ENCODE assay signal across 8 cellular contexts in genomic region chr3:142888484-142889262, GRCh38. TPM values are rescaled to one million over a fixed set of nuclear protein-coding genes. Genes with fewer than 3 reads are reported as not detected.
DNase-seq lines count a peak whose midpoint lies in the region; ATAC-seq, FAIRE-seq and TF ChIP-seq lines count a peak whose summit lies in the region.

Gene PCOLCE2 (minus strand): TSS chr3:142889083. CDS start chr3:142888896, 187 bp downstream.

- H3K4me3 ChIP-seq in colonic mucosa (peak within 1 kb of the TSS; percentile 43), HepG2 (replicated peaks in 1 of 3; ENCODE audit: insufficient read depth in 1 of 3, low read depth in 2 of 3, low read length in 3 of 3) (peak within 1 kb of the TSS; percentile 51 to 71 (median 59))

- no peak for TF ChIP-seq POLR2A in HepG2 (IDR thresholded peaks at IDR 0.05; ENCODE audit: insufficient read depth in 1 of 2, low read depth in 2 of 2, low read length in 2 of 2)

- TF ChIP-seq RAD21 in HepG2 (CRISPR knock-in tag; IDR thresholded peaks at IDR 0.05), result 0 out of 2 replicates have a peak, but pooled peaks have one; percentile 23

- H3K4me2 ChIP-seq in HepG2 (ENCODE audit: low read depth, low read length), result peak within 1 kb of the TSS; percentile 70

- H3K36me3 ChIP-seq in colonic mucosa (no peaks in the 10 kb centered on the region), HepG2 (replicated peaks in 1 of 2; ENCODE audit: control insufficient read depth in 1 of 2, insufficient read depth in 2 of 2, low read length in 2 of 2) (no peaks in the 10 kb centered on the region)

- no peak within 1 kb of the TSS for H2AFZ ChIP-seq in HepG2 (ENCODE audit: low read length)

- no peaks in the 10 kb centered on the region for H4K20me1 ChIP-seq in HepG2 (ENCODE audit: insufficient read depth, low read length)

- BruUV-seq in HepG2 (replicated peaks; lab: Mats Ljungman, UMichigan), result no TSS peak

- FAIRE-seq in D721Med (lab: Jason Lieb, UNC), result no peak
- FAIRE-seq in HepG2 (lab: Jason Lieb, UNC), result no peak

- H3K9me3 ChIP-seq in colonic mucosa (no peaks in the 10 kb centered on the region), HepG2 (ENCODE audit: low read length) (no peaks in the 10 kb centered on the region)

- in situ Hi-C loops in SK-MEL-5 (cut with HindIII; ENCODE audit: low pct_unique_long_range_greater_than_20kb, low sequenced_read_pairs) (no loop called here), HepG2 (cut with HindIII; ENCODE audit: extremely low pct_ligation_motif_present, low pct_unique_long_range_greater_than_20kb) (no loop called here)

- DNase-seq in D721Med (ENCODE audit: insufficient read length, low spot score), result peak; percentile 44
- peak; percentile 72 for DNase-seq in SK-MEL-5 (ENCODE audit: low read depth, low spot score)
- DNase-seq in colonic mucosa, result no peak
- DNase-seq in HepG2 (ENCODE audit: low spot score), result no peak
- peak; percentile 34 for DNase-seq in stimulated activated naive CD8-positive, alpha-beta T cell treated with anti-CD3 and anti-CD28 coated beads, Interleukin-15, Interleukin-2, amounts not matched to agents 100 U/mL and 50 U/mL, for 24 hours
- no peak for DNase-seq in dedifferentiated amniotic fluid mesenchymal stem cell (ENCODE audit: extremely low spot score)

- intact Hi-C loops in colonic mucosa (cut with DNase I), result no loop called here
- intact Hi-C loops in HepG2 (cut with micrococcal nuclease; ENCODE audit: unreplicated experiment), result no loop called here

- H3K4me1 ChIP-seq in colonic mucosa, result peaks cover 6% of the 10 kb centered on the region
- peaks cover 8% of the 10 kb centered on the region for H3K4me1 ChIP-seq in HepG2 (ENCODE audit: insufficient read depth, low read length)

- 1% methylated on average over 29 of the region's 80 CpGs for WGBS in HepG2 (ENCODE audit: low lambda C conversion rate)

- no peak for TF ChIP-seq CTCF in D721Med (IDR thresholded peaks at IDR 0.05; ENCODE audit: insufficient read depth, missing control alignments)
- TF ChIP-seq CTCF in colonic mucosa (IDR thresholded peaks at IDR 0.05), result no peak
- peak; percentile 21; the same call in 1 of the 2 replicates for TF ChIP-seq CTCF in HepG2 (CRISPR knock-in tag; IDR thresholded peaks at IDR 0.05)

- H3K27ac ChIP-seq in colonic mucosa (no peak within 1 kb of the TSS), HepG2 (ENCODE audit: extremely low read length, insufficient read depth, low read length) (no peak within 1 kb of the TSS)

- no peaks in the 10 kb centered on the region for H3K79me2 ChIP-seq in HepG2 (ENCODE audit: insufficient read depth, low read length)

- H3K9ac ChIP-seq in colonic mucosa (ENCODE audit: low read depth in 2 of 2, low read length in 2 of 2), result peak within 1 kb of the TSS in 1 of 2 donors; percentile 50
- 0 out of 2 replicates have a peak within 1 kb of the TSS, but pooled peaks have one; percentile 18 for H3K9ac ChIP-seq in HepG2 (ENCODE audit: insufficient read depth, low read depth, low read length)

- POLR2A ChIA-PET in HepG2 (lab: Yijun Ruan, JAX), result no interaction called here

- H3K27me3 ChIP-seq in colonic mucosa (peaks cover 29% of the 10 kb centered on the region), HepG2 (ENCODE audit: control insufficient read depth in 1 of 2, insufficient read depth in 2 of 2, low read length in 2 of 2) (peaks cover 5 to 46% of the 10 kb centered on the region in 2 experiments)

- TF ChIP-seq EP300 in HepG2 (IDR thresholded peaks at IDR 0.05; ENCODE audit: low read depth in 2 of 2, low read length in 2 of 2), result no peak
- TF ChIP-seq EP300 in HepG2 (CRISPR knock-in tag; IDR thresholded peaks at IDR 0.05; ENCODE audit: borderline replicate concordance), result no peak

- ATAC-seq in HG03175 (IDR thresholded peaks at IDR 0.05; ENCODE audit: unreplicated experiment) (peak; percentile 47), HepG2 (peak; percentile 89), HG03439 (IDR thresholded peaks at IDR 0.05; ENCODE audit: unreplicated experiment) (no peak)
- ATAC-seq in stimulated activated naive CD8-positive, alpha-beta T cell treated with anti-CD3 and anti-CD28 coated beads, Interleukin-15, Interleukin-2, amounts not matched to agents 100 U/mL and 50 U/mL, for 24 hours, result peak; percentile 73

- CTCF ChIA-PET in HepG2 (lab: Yijun Ruan, JAX; ENCODE audit: low intra/inter-chr PET ratio, low total read pairs), result no interaction called here

TF ChIP-seq in HepG2, 621 proteins besides CTCF, POLR2A, EP300 and RAD21 (continues in another document):
- TF ChIP-seq NR2F6 (IDR thresholded peaks at IDR 0.05) (no peak), NR2F6 (CRISPR knock-in tag; IDR thresholded peaks at IDR 0.05) (0 out of 2 replicates have a peak, but pooled peaks have one; percentile 12), PAX8 (CRISPR knock-in tag; IDR thresholded peaks at IDR 0.05; ENCODE audit: borderline replicate concordance) (no peak), SKI (IDR thresholded peaks at IDR 0.05; ENCODE audit: partially characterized antibody) (no peak), MED1 (CRISPR knock-in tag; IDR thresholded peaks at IDR 0.05) (0 out of 2 replicates have a peak, but pooled peaks have one; percentile 24), ZNF660 (CRISPR knock-in tag; IDR thresholded peaks at IDR 0.05; ENCODE audit: borderline replicate concordance, low read depth) (no peak), FOXA1 (IDR thresholded peaks at IDR 0.05) (no peak), FOXA1 (CRISPR knock-in tag; IDR thresholded peaks at IDR 0.05) (no peak), MAX (IDR thresholded peaks at IDR 0.05) (peak; percentile 79), BATF2 (CRISPR knock-in tag; IDR thresholded peaks at IDR 0.05) (0 out of 2 replicates have a peak, but pooled peaks have one; percentile 30), HMG20B (CRISPR knock-in tag; conservative IDR thresholded peaks at IDR 0.05) (no peak), NFIB (CRISPR knock-in tag; IDR thresholded peaks at IDR 0.05; ENCODE audit: borderline replicate concordance) (0 out of 2 replicates have a peak, but pooled peaks have one; percentile 85)

RNA-seq across cellular contexts. Expression of gene PCOLCE2, which starts in this region (rescaled TPM):
- 57.2 and 60.6 TPM in 2 replicates for total RNA-seq in SK-MEL-5 (2014; rRNA removed; shearing (Covaris generic))
- polyA plus RNA-seq in SK-MEL-5 (2015; cell fraction: cytosol; rRNA removed), result 50.5 and 56.0 TPM in 2 replicates
- polyA plus RNA-seq in SK-MEL-5 (2015; cell fraction: nucleus; rRNA removed), result 31.8 and 34.7 TPM in 2 replicates
- total RNA-seq in colonic mucosa (1 to 10 TPM; 1.0 to 1.9 TPM), HepG2 (2016; rRNA removed; fragmentation: Illumina TruSeq; extraction: Trizol) (1.1 and 2.0 TPM in 2 replicates)
- total RNA-seq in HepG2 (2016; cell fraction: cytosol; rRNA removed; fragmentation: Illumina TruSeq; extraction: Trizol; ENCODE audit: low read depth), result 0.40 and 0.71 TPM in 2 replicates
- total RNA-seq in HepG2 (2016; cell fraction: insoluble cytoplasmic fraction; rRNA removed; fragmentation: Illumina TruSeq; extraction: Trizol), result 2.0 and 2.1 TPM in 2 replicates
- total RNA-seq in HepG2 (2016; cell fraction: membrane; rRNA removed; fragmentation: Illumina TruSeq; extraction: Trizol), result 0.71 and 1.1 TPM in 2 replicates
- 1.5 and 2.6 TPM in 2 replicates for total RNA-seq in HepG2 (2016; cell fraction: nucleus; rRNA removed; fragmentation: Illumina TruSeq; extraction: Trizol)
- 0.71 and 0.74 TPM in 2 replicates for polyA plus RNA-seq in HepG2 (2011; rRNA removed)
- polyA plus RNA-seq in HepG2 (2011; cell fraction: cytosol; rRNA removed), result 0.46 and 1.2 TPM in 2 replicates
- 0.55 and 0.87 TPM in 2 replicates for polyA plus RNA-seq in HepG2 (2011; cell fraction: nucleus; rRNA removed)
- 0.87 and 2.5 TPM in 2 replicates for polyA plus RNA-seq in HepG2 (2012)
- 0.47 and 1.1 TPM in 2 replicates for polyA plus RNA-seq in HepG2 (2016; cell fraction: cytosol; fragmentation: Illumina TruSeq; extraction: Trizol; ENCODE audit: low read depth)
- polyA plus RNA-seq in HepG2 (2016; cell fraction: insoluble cytoplasmic fraction; fragmentation: Illumina TruSeq; extraction: Trizol; ENCODE audit: low read depth), result 1.1 and 1.3 TPM in 2 replicates
- 1.00 and 1.6 TPM in 2 replicates for polyA plus RNA-seq in HepG2 (2016; cell fraction: membrane; fragmentation: Illumina TruSeq; extraction: Trizol; ENCODE audit: low read depth)
- 3.8 and 6.0 TPM in 2 replicates for polyA plus RNA-seq in HepG2 (2016; cell fraction: nucleus; fragmentation: Illumina TruSeq; extraction: Trizol; ENCODE audit: insufficient read depth, low read depth)
- polyA minus RNA-seq in HepG2 (2011; rRNA and poly(A)+ RNA removed; ENCODE audit: low replicate concordance), result 0.60 and 25.3 TPM in 2 replicates
- 1.7 TPM in 1 of 2 replicates, not detected in the other for polyA minus RNA-seq in HepG2 (2011; cell fraction: cytosol; rRNA and poly(A)+ RNA removed)
- polyA minus RNA-seq in HepG2 (2011; cell fraction: nucleus; rRNA and poly(A)+ RNA removed), result 0.52 and 1.5 TPM in 2 replicates

Comparison
In these comparisons a context has a peak if more than half of its experiments do, and no peak if none do; other contexts are left out.
1. RNA of gene PCOLCE2 (total RNA-seq): 57.2 to 60.6 TPM in SK-MEL-5; 0.40 to 2.6 TPM in HepG2 and 1.0 to 1.9 TPM in colonic mucosa; every median in the first group is over 10 times any median in the second.
2. DNase-seq: peak in D721Med (single experiment), SK-MEL-5 (single experiment) and stimulated activated naive CD8-positive, alpha-beta T cell treated with anti-CD3 and anti-CD28 coated beads, Interleukin-15, Interleukin-2, amounts not matched to agents 100 U/mL and 50 U/mL, for 24 hours (single experiment); none in colonic mucosa (single experiment), HepG2 (single experiment) and dedifferentiated amniotic fluid mesenchymal stem cell (single experiment).